18 cellular contexts compared by ENCODE assay signal in the genomic region with DNA sequence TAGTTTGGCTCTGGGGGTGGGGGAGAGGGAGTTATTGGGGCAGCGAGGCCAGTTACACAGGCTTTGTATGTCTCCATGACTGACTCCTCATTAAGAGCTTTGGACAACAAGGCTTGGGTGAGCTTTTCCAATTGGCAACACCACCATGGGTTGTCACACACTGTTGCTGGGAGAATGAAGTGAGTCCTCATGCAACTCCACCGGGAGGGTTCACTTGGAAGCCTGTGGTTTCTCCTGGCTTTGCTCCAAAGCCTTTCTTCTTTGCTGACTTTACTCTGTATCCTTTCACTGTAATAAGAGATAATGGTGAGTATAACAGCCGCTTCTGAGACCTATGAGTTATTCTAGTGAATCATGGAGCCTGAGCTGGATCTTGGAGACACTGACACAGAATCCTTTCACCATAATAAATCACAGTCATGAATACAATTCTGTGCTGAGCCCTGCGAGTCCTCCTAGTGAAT. TPM values are rescaled to one million over a fixed set of nuclear protein-coding genes. Genes with fewer than 3 reads are reported as not detected.
DNase-seq lines count a peak whose midpoint lies in the region; ATAC-seq and TF ChIP-seq lines count a peak whose summit lies in the region.
"Had no signal": no experiment of that assay in that cellular context is flagged by ENCODE, and none has a peak within 500 bp of the region (broad histone marks: within the 10 kb centered on the region; RNA-seq: fewer than 3 reads in every experiment).

No MANE protein-coding gene starts in this region.

- H3K9me3 ChIP-seq in heart left ventricle (no peaks in the 10 kb centered on the region), right lobe of liver (no peaks in the 10 kb centered on the region)
- H3K9me3 ChIP-seq: right atrium auricular region, thoracic aorta had no signal

- WGBS in heart left ventricle, 4 donors: 58 to 63% (median 60%) methylated on average over 4 of the region's 4 CpGs
- WGBS in right lobe of liver (ENCODE audit: insufficient coverage, low coverage, low lambda C conversion rate, missing lambda C conversion rate): 83% methylated on average over 2 of the region's 4 CpGs

- TF ChIP-seq CTCF in heart left ventricle (IDR thresholded peaks at IDR 0.05) (no peak), right lobe of liver (IDR thresholded peaks at IDR 0.05) (no peak)

- H3K4me1 ChIP-seq in heart left ventricle (no peaks in the 10 kb centered on the region), right lobe of liver (no peaks in the 10 kb centered on the region)
- H3K4me1 ChIP-seq: right atrium auricular region had no signal

- H3K27me3 ChIP-seq in heart left ventricle: peaks cover 0 to 15% (median 0%) of the 10 kb centered on the region in 9 donors
- H3K27me3 ChIP-seq in right lobe of liver: no peaks in the 10 kb centered on the region
- H3K27me3 ChIP-seq: dorsolateral prefrontal cortex, right atrium auricular region had no signal

- no peak overlapping the region for H3K27ac ChIP-seq in heart left ventricle
- no peak overlapping the region for H3K27ac ChIP-seq in right lobe of liver
- H3K27ac ChIP-seq: dorsolateral prefrontal cortex, right atrium auricular region, thoracic aorta had no signal

- intact Hi-C loops in Right ventricle myocardium inferior (cut with DNase I) (no loop called here), heart left ventricle (cut with DNase I) (loop anchor here in 2 of 10 donors (2.0 to 5.0 kb wide), 2 partner anchors 75 to 87 kb away; no protein-coding TSS in a partner anchor), right lobe of liver (cut with DNase I) (loop anchor here (5.0 kb wide), 2 partner anchors 75 to 80 kb away; no protein-coding TSS in a partner anchor)

- peak; percentile 15 for ATAC-seq in Right ventricle myocardium inferior
- ATAC-seq in heart left ventricle: no peak
- no peak for ATAC-seq in right lobe of liver
- no peak for ATAC-seq in GM18858 (IDR thresholded peaks at IDR 0.05; ENCODE audit: unreplicated experiment)

- H3K4me3 ChIP-seq in heart left ventricle: no peak overlapping the region
- no peak overlapping the region for H3K4me3 ChIP-seq in right lobe of liver
- H3K4me3 ChIP-seq: dorsolateral prefrontal cortex, right atrium auricular region, thoracic aorta had no signal

- H3K36me3 ChIP-seq in heart left ventricle (no peaks in the 10 kb centered on the region), right lobe of liver (no peaks in the 10 kb centered on the region)
- H3K36me3 ChIP-seq: right atrium auricular region, thoracic aorta had no signal

- DNase-seq in Right ventricle myocardium inferior (ENCODE audit: missing footprints) (no peak), heart left ventricle (no peak), amniotic stem cell (lab: John Stamatoyannopoulos, UW) (peak; percentile 68), hepatic stellate cell (ENCODE audit: low spot score) (peak; percentile 74), NCI-H524 (lab: John Stamatoyannopoulos, UW) (no peak), right lobe of liver (no peak), NCI-H146 treated with DMSO at 0.1 percent for 48 hours (lab: John Stamatoyannopoulos, UW; ENCODE audit: unreplicated experiment) (no peak)
- DNase-seq: activated CD4-positive, alpha-beta T cell treated with anti-CD3 and anti-CD28 coated beads, Interleukin-2, amount 50 U/mL, for 4 hours; activated naive CD4-positive, alpha-beta T cell treated with Interleukin-2 at 50 U/mL for 16 hours; dorsolateral prefrontal cortex; NCI-H1092 treated with DMSO at 0.1 percent for 48 hours; NCI-H748 treated with DMSO at 0.1 percent for 48 hours; SW 1271 had no signal

- TF ChIP-seq POLR2A in heart left ventricle (IDR thresholded peaks at IDR 0.05) (no peak), right lobe of liver (IDR thresholded peaks at IDR 0.05) (no peak)

RNA-seq across cellular contexts. Expression of gene EIF3F, which starts 24.9 kb away (rescaled TPM):
- total RNA-seq in Right ventricle myocardium inferior (155 TPM), heart left ventricle (100 to 1,000 TPM; 134 to 181 (median 147) TPM), right lobe of liver (10 to 100 TPM; 69.9 to 97.0 (median 84.0) TPM)
- polyA plus RNA-seq in heart left ventricle: 100 to 1,000 TPM; 103 to 434 TPM

RNA-seq across cellular contexts. Expression of gene NLRP10, which starts 46.8 kb away (rescaled TPM):
- not detected for total RNA-seq in Right ventricle myocardium inferior
- not detected for total RNA-seq in heart left ventricle
- polyA plus RNA-seq in heart left ventricle: not detected
- not detected for total RNA-seq in right lobe of liver
- total RNA-seq: A673, mucosa of gallbladder, right atrium auricular region had no signal

Comparison
In these comparisons a context has a peak if more than half of its experiments do, and no peak if none do; other contexts are left out.
1. DNase-seq: peak in amniotic stem cell (single experiment) and hepatic stellate cell (single experiment); none in Right ventricle myocardium inferior (single experiment), heart left ventricle (0 of 5), NCI-H524 (0 of 2), right lobe of liver (0 of 3) and NCI-H146 treated with DMSO at 0.1 percent for 48 hours (single experiment).